Comparison of ENCODE assay signal across 8 cellular contexts in the genomic region with DNA sequence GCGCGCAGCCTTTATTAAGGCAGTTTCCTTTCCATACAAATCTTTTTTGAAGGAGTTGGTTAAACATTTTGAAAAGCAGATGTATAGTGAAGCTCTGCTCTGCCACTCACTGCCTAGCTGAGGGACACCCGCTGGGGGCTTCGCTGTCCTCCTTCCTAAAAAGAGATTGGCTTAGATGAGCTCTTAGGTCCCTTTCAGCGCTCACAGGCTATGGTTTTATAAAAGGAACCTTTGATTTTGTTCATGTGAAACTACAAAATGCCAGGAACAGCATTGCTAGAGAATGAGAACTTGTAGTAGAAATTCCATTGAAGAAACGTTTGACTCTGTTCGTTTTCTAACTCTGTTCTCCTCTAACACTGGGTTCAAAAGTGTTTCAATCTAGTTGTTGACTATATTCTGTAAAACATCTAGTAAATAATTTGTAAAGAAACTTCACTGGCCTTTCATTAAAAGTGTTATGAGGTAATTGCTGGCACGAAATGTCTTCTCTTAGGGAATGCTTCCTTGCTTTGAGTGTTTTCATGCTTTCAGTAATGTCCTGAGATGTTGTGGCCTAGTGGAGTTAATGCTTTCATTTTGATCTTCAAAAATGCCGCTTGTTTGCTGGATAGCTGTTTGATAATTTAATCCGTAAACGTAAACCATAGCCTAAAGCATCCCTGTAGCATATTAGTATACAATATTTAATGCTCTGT. TPM values are rescaled to one million over a fixed set of nuclear protein-coding genes. Genes with fewer than 3 reads are reported as not detected.
DNase-seq lines count a peak whose midpoint lies in the region; ATAC-seq, FAIRE-seq and TF ChIP-seq lines count a peak whose summit lies in the region.

No MANE protein-coding gene starts in this region.

- peak; percentile 42 for FAIRE-seq in endothelial cell of umbilical vein (lab: Jason Lieb, UNC)

- no peak for ATAC-seq in GM18505 (IDR thresholded peaks at IDR 0.05; ENCODE audit: unreplicated experiment)
- ATAC-seq in HG02885 (IDR thresholded peaks at IDR 0.05; ENCODE audit: poor library complexity, unreplicated experiment): no peak

- dilution Hi-C loops in endothelial cell of umbilical vein (cut with MboI; ENCODE audit: extremely low pct_ligation_motif_present, low sequenced_read_pairs): no loop called here

- peaks cover 40% of the 10 kb centered on the region for H3F3A ChIP-seq in PC-9 (ENCODE audit: insufficient read depth, low read depth)

- peak overlapping the region; percentile 88 for H3K9ac ChIP-seq in endothelial cell of umbilical vein (replicated peaks; ENCODE audit: extremely low read depth, insufficient read depth, low read length)

- no peaks in the 10 kb centered on the region for H3K9me1 ChIP-seq in endothelial cell of umbilical vein (replicated peaks; ENCODE audit: control insufficient read depth, extremely low read depth, insufficient read depth, low read length)

- H3K9me2 ChIP-seq in PC-9 (ENCODE audit: insufficient read depth): no peaks in the 10 kb centered on the region

- H3K4me3 ChIP-seq in GM08714 (ENCODE audit: low read length): peak overlapping the region; percentile 87
- H3K4me3 ChIP-seq in PC-9: peak overlapping the region; percentile 72
- H3K4me3 ChIP-seq in endothelial cell of umbilical vein (replicated peaks in 1 of 3; ENCODE audit: insufficient read depth in 1 of 3, low read depth in 1 of 3, low read length in 3 of 3): peak overlapping the region; percentile 57 to 95 (median 82)
- H3K4me3 ChIP-seq in neutrophil (ENCODE audit: low read depth in 1 of 2, low read length in 1 of 2): peak overlapping the region; percentile 84 to 94

- no peak overlapping the region for H2AFZ ChIP-seq in PC-9
- H2AFZ ChIP-seq in endothelial cell of umbilical vein (ENCODE audit: low read depth, low read length): no peak overlapping the region

- CTCF ChIA-PET in PC-9 (lab: Charles Lee) (no interaction called here), endothelial cell of umbilical vein (lab: Charles Lee) (no interaction called here)

- DNase-seq in PC-9 (no peak), endothelial cell of umbilical vein (ENCODE audit: low read depth, low spot score) (peak; percentile 47), activated gamma-delta T cell treated with Interleukin-2 at 50 U/mL for 16 hours (no peak), amniotic stem cell (lab: John Stamatoyannopoulos, UW) (no peak)

- H3K4me2 ChIP-seq in PC-9 (peak overlapping the region; percentile 92), endothelial cell of umbilical vein (ENCODE audit: insufficient read depth, low read length) (peak overlapping the region; percentile 92)

- H3K4me1 ChIP-seq in PC-9 (replicated peaks; ENCODE audit: insufficient read depth): peaks cover 41% of the 10 kb centered on the region
- peaks cover 26% of the 10 kb centered on the region for H3K4me1 ChIP-seq in endothelial cell of umbilical vein (ENCODE audit: control insufficient read depth, extremely low read depth, insufficient read depth, low read length)
- H3K4me1 ChIP-seq in neutrophil (ENCODE audit: control insufficient read depth in 1 of 2, insufficient read depth in 1 of 2, low read depth in 1 of 2, low read length in 1 of 2): peaks cover 65% of the 10 kb centered on the region in 2 experiments

- H3K36me3 ChIP-seq in PC-9 (ENCODE audit: low read depth): peaks cover 8% of the 10 kb centered on the region; the same call in 1 of the 2 replicates
- H3K36me3 ChIP-seq in endothelial cell of umbilical vein (ENCODE audit: control insufficient read depth in 2 of 2, extremely low read depth in 1 of 2, insufficient read depth in 2 of 2, low read length in 2 of 2): no peaks in the 10 kb centered on the region
- no peaks in the 10 kb centered on the region for H3K36me3 ChIP-seq in neutrophil

- BruUV-seq in PC-9 (replicated peaks; lab: Mats Ljungman, UMichigan): no TSS peak
- BruUV-seq in endothelial cell of umbilical vein (replicated peaks; lab: Mats Ljungman, UMichigan): no TSS peak

- TF ChIP-seq POLR2A in endothelial cell of umbilical vein (IDR thresholded peaks at IDR 0.05; ENCODE audit: low read depth, low read length) (no peak), GM18505 (IDR thresholded peaks at IDR 0.05; ENCODE audit: borderline replicate concordance, extremely low read depth, insufficient read depth, insufficient read length) (no peak)

- peak overlapping the region; percentile 66 for H3K27ac ChIP-seq in PC-9
- H3K27ac ChIP-seq in endothelial cell of umbilical vein (ENCODE audit: insufficient read depth, low read depth, low read length): peak overlapping the region; percentile 74
- peak overlapping the region; percentile 93 for H3K27ac ChIP-seq in neutrophil

- intact Hi-C loops in PC-9 (cut with micrococcal nuclease; ENCODE audit: unreplicated experiment): loop anchor here (2.0 kb wide), 1 partner anchor 32 kb away; no protein-coding TSS in a partner anchor
- intact Hi-C loops in endothelial cell of umbilical vein (cut with micrococcal nuclease): loop anchor here (5.0 to 10.0 kb wide), 3 partner anchors 39 to 284 kb away; a partner anchor contains a TSS

- TF ChIP-seq CTCF in PC-9 (conservative IDR thresholded peaks at IDR 0.05) (no peak), endothelial cell of umbilical vein (IDR thresholded peaks at IDR 0.05; ENCODE audit: extremely low read depth in 1 of 2, insufficient read depth in 1 of 2, low read depth in 1 of 2, low read length in 2 of 2) (no peak), neutrophil (IDR thresholded peaks at IDR 0.05) (no peak)

- H3K79me2 ChIP-seq in PC-9 (ENCODE audit: low read depth) (peaks cover 76% of the 10 kb centered on the region), endothelial cell of umbilical vein (ENCODE audit: control insufficient read depth, insufficient read depth, low read length) (peaks cover 61% of the 10 kb centered on the region)

- peaks cover 50% of the 10 kb centered on the region for H4K20me1 ChIP-seq in PC-9 (ENCODE audit: insufficient read depth)
- peaks cover 6% of the 10 kb centered on the region for H4K20me1 ChIP-seq in endothelial cell of umbilical vein (replicated peaks; ENCODE audit: control insufficient read depth, extremely low read depth, insufficient read depth, low read length)

- POLR2A ChIA-PET in PC-9 (lab: Charles Lee; ENCODE audit: unreplicated experiment) (interaction anchor here (0.5 kb wide), 1 partner anchor 494 kb away, joined by 7 read pairs; no protein-coding TSS in a partner anchor), endothelial cell of umbilical vein (lab: Charles Lee) (no interaction called here)

- H3K9me3 ChIP-seq in PC-9 (ENCODE audit: insufficient read depth, low read depth) (no peaks in the 10 kb centered on the region), endothelial cell of umbilical vein (replicated peaks; ENCODE audit: control insufficient read depth, insufficient read depth, low read length) (no peaks in the 10 kb centered on the region), neutrophil (no peaks in the 10 kb centered on the region)

- H3K27me3 ChIP-seq in PC-9 (ENCODE audit: insufficient read depth, low read depth) (no peaks in the 10 kb centered on the region), endothelial cell of umbilical vein (ENCODE audit: control insufficient read depth in 2 of 2, insufficient read depth in 2 of 2, low read length in 2 of 2) (no peaks in the 10 kb centered on the region), neutrophil (no peaks in the 10 kb centered on the region)

TF ChIP-seq in endothelial cell of umbilical vein, 7 proteins besides CTCF, POLR2A, EP300 and RAD21:
- TF ChIP-seq POLR2AphosphoS5 (IDR thresholded peaks at IDR 0.05; ENCODE audit: insufficient read depth, low read depth, low read length) (no peak), EZH2 (IDR thresholded peaks at IDR 0.05; ENCODE audit: borderline replicate concordance, low read depth, low read length, severe bottlenecking) (no peak), JUN (IDR thresholded peaks at IDR 0.05; ENCODE audit: borderline replicate concordance, insufficient read depth, insufficient read length, low read depth) (no peak), MYC (IDR thresholded peaks at IDR 0.05; ENCODE audit: low read depth, low read length) (no peak), FOS (IDR thresholded peaks at IDR 0.05; ENCODE audit: borderline replicate concordance, insufficient read depth, low read length) (no peak), GATA2 (IDR thresholded peaks at IDR 0.05; ENCODE audit: insufficient read depth, insufficient read length, low read depth, low read length) (no peak)
- TF ChIP-seq, protein P1, sequence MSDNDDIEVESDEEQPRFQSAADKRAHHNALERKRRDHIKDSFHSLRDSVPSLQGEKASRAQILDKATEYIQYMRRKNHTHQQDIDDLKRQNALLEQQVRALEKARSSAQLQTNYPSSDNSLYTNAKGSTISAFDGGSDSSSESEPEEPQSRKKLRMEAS (IDR thresholded peaks at IDR 0.05; ENCODE audit: insufficient read depth, insufficient read length): no peak

RNA-seq across cellular contexts. Expression of a gene that starts 1.6 kb away (rescaled TPM):
- total RNA-seq in PC-9 (2021) (189 and 191 TPM in 2 replicates), endothelial cell of umbilical vein (81.2 and 96.1 TPM in 2 replicates)
- polyA plus RNA-seq in endothelial cell of umbilical vein: 43.7 and 46.6 TPM in 2 replicates
- 54.9 and 57.5 TPM in 2 replicates for polyA plus RNA-seq in endothelial cell of umbilical vein (2011; cell fraction: cytosol; rRNA removed)
- polyA plus RNA-seq in endothelial cell of umbilical vein (2011; cell fraction: nucleus; rRNA removed): 201 and 218 TPM in 2 replicates
- 50.9 and 64.9 TPM in 2 replicates for polyA plus RNA-seq in endothelial cell of umbilical vein (2012)
- polyA minus RNA-seq in endothelial cell of umbilical vein: 61.0 and 63.8 TPM in 2 replicates
- polyA minus RNA-seq in endothelial cell of umbilical vein (2011; cell fraction: cytosol; rRNA and poly(A)+ RNA removed): 62.7 TPM
- polyA minus RNA-seq in endothelial cell of umbilical vein (2011; cell fraction: nucleus; rRNA and poly(A)+ RNA removed): 106 and 157 TPM in 2 replicates

RNA-seq across cellular contexts. Expression of a gene that starts 52.7 kb away (rescaled TPM):
- total RNA-seq in PC-9 (2021) (310 and 330 TPM in 2 replicates), endothelial cell of umbilical vein (294 and 313 TPM in 2 replicates)
- polyA plus RNA-seq in endothelial cell of umbilical vein: 145 and 175 TPM in 2 replicates
- polyA plus RNA-seq in endothelial cell of umbilical vein (2011; cell fraction: cytosol; rRNA removed): 210 and 217 TPM in 2 replicates
- polyA plus RNA-seq in endothelial cell of umbilical vein (2011; cell fraction: nucleus; rRNA removed): 287 and 322 TPM in 2 replicates
- polyA plus RNA-seq in endothelial cell of umbilical vein (2012): 214 and 322 TPM in 2 replicates
- 137 and 162 TPM in 2 replicates for polyA minus RNA-seq in endothelial cell of umbilical vein
- polyA minus RNA-seq in endothelial cell of umbilical vein (2011; cell fraction: cytosol; rRNA and poly(A)+ RNA removed): 125 TPM
- polyA minus RNA-seq in endothelial cell of umbilical vein (2011; cell fraction: nucleus; rRNA and poly(A)+ RNA removed): 236 and 271 TPM in 2 replicates
